11 cellular contexts compared by ENCODE assay signal in the genomic region with DNA sequence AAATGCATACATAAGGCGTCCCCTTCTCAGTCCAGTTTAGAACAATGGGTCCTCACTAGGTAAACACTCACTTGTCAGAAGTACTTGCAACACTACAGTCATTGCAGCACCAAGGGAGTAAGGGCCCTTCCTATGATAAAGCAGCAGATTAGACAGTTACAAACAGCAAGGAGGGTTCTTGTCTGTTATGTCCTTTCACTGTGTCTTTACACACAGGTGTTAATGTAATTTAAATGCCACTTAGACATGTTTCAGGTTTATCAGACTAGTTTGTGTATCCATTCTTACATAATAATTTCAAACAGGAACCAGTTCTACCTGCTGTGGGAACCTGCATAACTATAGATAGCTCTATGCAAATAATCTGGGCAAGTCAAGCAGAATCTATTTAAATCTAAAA.
DNase-seq lines count a peak whose midpoint lies in the region; ATAC-seq lines count a peak whose summit lies in the region.
"Had no signal": no experiment of that assay in that cellular context is flagged by ENCODE, and none has a peak within 500 bp of the region (broad histone marks: within the 10 kb centered on the region; RNA-seq: fewer than 3 reads in every experiment).

No MANE protein-coding gene starts in this region.

- ATAC-seq in HG02970 (IDR thresholded peaks at IDR 0.05; ENCODE audit: low FRiP score, unreplicated experiment): peak; percentile 84
- no peak for ATAC-seq in activated naive CD4-positive, alpha-beta T cell treated with anti-CD3 and anti-CD28 coated beads, Interleukin-2, amount 50 U/mL, for 72 hours

- peaks cover 10 to 14% of the 10 kb centered on the region in 2 donors for H3K9me3 Mint-ChIP-seq in activated naive CD4-positive, alpha-beta T cell treated with anti-CD3 and anti-CD28 coated beads, Interleukin-2, amount 50 U/mL, for 72 hours

- H3K36me3 Mint-ChIP-seq in activated naive CD4-positive, alpha-beta T cell treated with anti-CD3 and anti-CD28 coated beads, Interleukin-2, amount 50 U/mL, for 72 hours: no peaks in the 10 kb centered on the region

- H3K27ac Mint-ChIP-seq in activated naive CD4-positive, alpha-beta T cell treated with anti-CD3 and anti-CD28 coated beads, Interleukin-2, amount 50 U/mL, for 72 hours: no peak overlapping the region

- DNase-seq in SIG-M5 treated with dmso at 0.1 percent for 504 hours (lab: John Stamatoyannopoulos, UW; ENCODE audit: unreplicated experiment) (peak; percentile 61), SIG-M5 (lab: John Stamatoyannopoulos, UW) (no peak), NCI-H345 treated with DMSO at 0.1 percent for 48 hours (lab: John Stamatoyannopoulos, UW; ENCODE audit: unreplicated experiment) (peak; percentile 69), GF-D8 (lab: John Stamatoyannopoulos, UW) (no peak), putamen (ENCODE audit: low spot score) (no peak), KG1 (lab: John Stamatoyannopoulos, UW) (no peak)
- no peak for DNase-seq in activated naive CD4-positive, alpha-beta T cell treated with anti-CD3 and anti-CD28 coated beads, Interleukin-2, amount 50 U/mL, for 72 hours (ENCODE audit: low spot score in 2 of 2)
- DNase-seq: activated gamma-delta T cell treated with Interleukin-2 at 50 U/mL for 16 hours, H7, testis had no signal

Comparison
In these comparisons a context has a peak if more than half of its experiments do, and no peak if none do; other contexts are left out.
1. DNase-seq: peak in SIG-M5 treated with dmso at 0.1 percent for 504 hours (single experiment) and NCI-H345 treated with DMSO at 0.1 percent for 48 hours (single experiment); none in SIG-M5 (single experiment), GF-D8 (single experiment), putamen (single experiment), KG1 (single experiment) and activated naive CD4-positive, alpha-beta T cell treated with anti-CD3 and anti-CD28 coated beads, Interleukin-2, amount 50 U/mL, for 72 hours (0 of 2).